In genomic region chr20:52190437-52191131, GRCh38 we compare ENCODE assay signal across 8 cellular contexts. TPM values are rescaled to one million over a fixed set of nuclear protein-coding genes. Genes with fewer than 3 reads are reported as not detected.
A peak's percentile ranks its signal among the peaks of the same experiment; 100 is the strongest.
DNase-seq lines count a peak whose midpoint lies in the region; ATAC-seq, FAIRE-seq and TF ChIP-seq lines count a peak whose summit lies in the region.

No MANE protein-coding gene starts in this region.

- no peaks in the 10 kb centered on the region for H3K27me3 ChIP-seq in neuron (ENCODE audit: insufficient read depth, low read length)

- DNase-seq in NCI-H748 (lab: John Stamatoyannopoulos, UW; ENCODE audit: unreplicated experiment), result peak; percentile 25
- no peak for DNase-seq in NCI-H748 treated with DMSO at 0.1 percent for 48 hours (lab: John Stamatoyannopoulos, UW)
- peak; percentile 20 for DNase-seq in NCI-H460 (ENCODE audit: extremely low read depth, low read depth)
- peak; percentile 61 to 67 for DNase-seq in activated T-cell treated with anti-CD3 and anti-CD28 coated beads, Interleukin-2, amount 50 U/mL, for 48 hours
- peak; percentile 26 for DNase-seq in fibroblast of pulmonary artery (ENCODE audit: low read depth)
- DNase-seq in urothelium cell line (ENCODE audit: low spot score), result peak; percentile 84

- H3K9me3 ChIP-seq in neuron (ENCODE audit: low read length), result no peaks in the 10 kb centered on the region

- no peak for FAIRE-seq in urothelium cell line (lab: Jason Lieb, UNC)

- H3K36me3 ChIP-seq in neuron (ENCODE audit: insufficient read depth, low read length), result peaks cover 16% of the 10 kb centered on the region

- no peak for TF ChIP-seq CTCF in fibroblast of pulmonary artery (IDR thresholded peaks at IDR 0.05; ENCODE audit: low read length, missing control alignments)

- peaks cover 14% of the 10 kb centered on the region for H3K4me1 ChIP-seq in neuron (ENCODE audit: insufficient read depth, low read length)

- ATAC-seq in HG02798 (IDR thresholded peaks at IDR 0.05; ENCODE audit: poor library complexity, unreplicated experiment), result peak; percentile 44

- peak overlapping the region; percentile 97 for H2AFZ ChIP-seq in neuron (ENCODE audit: low read depth, low read length)

- H3K4me3 ChIP-seq in fibroblast of pulmonary artery (replicated peaks; ENCODE audit: low read depth, low read length) (peak overlapping the region; percentile 93), neuron (ENCODE audit: low read length) (peak overlapping the region; percentile 96)

RNA-seq across cellular contexts. Expression of gene ZFP64, which starts 1.0 kb away (rescaled TPM):
- 27.6 and 35.9 TPM in 2 replicates for total RNA-seq in NCI-H460 (2014; rRNA removed; shearing (Covaris generic))
- 30.2 and 34.6 TPM in 2 replicates for polyA plus RNA-seq in NCI-H460 (2014; cell fraction: nucleus; rRNA removed)
